In genomic region chr20:37500311-37500710, GRCh38 we compare ENCODE assay signal across 12 cellular contexts. TPM values are rescaled to one million over a fixed set of nuclear protein-coding genes. Genes with fewer than 3 reads are reported as not detected.
"Had no signal": no experiment of that assay in that cellular context is flagged by ENCODE, and none has a peak within 500 bp of the region (broad histone marks: within the 10 kb centered on the region; RNA-seq: fewer than 3 reads in every experiment).

No MANE protein-coding gene starts in this region.

- ATAC-seq: heart left ventricle, mucosa of descending colon, natural killer cell, right cardiac atrium had no signal

- H3K9me3 Mint-ChIP-seq: activated naive CD4-positive, alpha-beta T cell treated with anti-CD3 and anti-CD28 coated beads for 36 hours; natural killer cell had no signal

- H3K36me3 Mint-ChIP-seq: natural killer cell had no signal

- DNase-seq: activated CD4-positive, alpha-beta T cell treated with anti-CD3 and anti-CD28 coated beads for 4 hours; activated naive CD4-positive, alpha-beta T cell treated with anti-CD3 and anti-CD28 coated beads for 36 hours; heart left ventricle; mammary epithelial cell; mucosa of descending colon; natural killer cell; nucleus accumbens; right cardiac atrium; T1000; tibial artery; WERI-Rb-1 had no signal

- H3K4me3 Mint-ChIP-seq: activated naive CD4-positive, alpha-beta T cell treated with anti-CD3 and anti-CD28 coated beads for 36 hours; natural killer cell had no signal

- H3K27ac Mint-ChIP-seq: activated naive CD4-positive, alpha-beta T cell treated with anti-CD3 and anti-CD28 coated beads for 36 hours; natural killer cell had no signal

- H3K4me1 Mint-ChIP-seq: natural killer cell had no signal

RNA-seq across cellular contexts. Expression of gene NNAT, which starts 20.7 kb away (rescaled TPM):
- total RNA-seq: natural killer cell, smooth muscle cell had no signal
